ENCODE assay signal across 15 cellular contexts in the genomic region with DNA sequence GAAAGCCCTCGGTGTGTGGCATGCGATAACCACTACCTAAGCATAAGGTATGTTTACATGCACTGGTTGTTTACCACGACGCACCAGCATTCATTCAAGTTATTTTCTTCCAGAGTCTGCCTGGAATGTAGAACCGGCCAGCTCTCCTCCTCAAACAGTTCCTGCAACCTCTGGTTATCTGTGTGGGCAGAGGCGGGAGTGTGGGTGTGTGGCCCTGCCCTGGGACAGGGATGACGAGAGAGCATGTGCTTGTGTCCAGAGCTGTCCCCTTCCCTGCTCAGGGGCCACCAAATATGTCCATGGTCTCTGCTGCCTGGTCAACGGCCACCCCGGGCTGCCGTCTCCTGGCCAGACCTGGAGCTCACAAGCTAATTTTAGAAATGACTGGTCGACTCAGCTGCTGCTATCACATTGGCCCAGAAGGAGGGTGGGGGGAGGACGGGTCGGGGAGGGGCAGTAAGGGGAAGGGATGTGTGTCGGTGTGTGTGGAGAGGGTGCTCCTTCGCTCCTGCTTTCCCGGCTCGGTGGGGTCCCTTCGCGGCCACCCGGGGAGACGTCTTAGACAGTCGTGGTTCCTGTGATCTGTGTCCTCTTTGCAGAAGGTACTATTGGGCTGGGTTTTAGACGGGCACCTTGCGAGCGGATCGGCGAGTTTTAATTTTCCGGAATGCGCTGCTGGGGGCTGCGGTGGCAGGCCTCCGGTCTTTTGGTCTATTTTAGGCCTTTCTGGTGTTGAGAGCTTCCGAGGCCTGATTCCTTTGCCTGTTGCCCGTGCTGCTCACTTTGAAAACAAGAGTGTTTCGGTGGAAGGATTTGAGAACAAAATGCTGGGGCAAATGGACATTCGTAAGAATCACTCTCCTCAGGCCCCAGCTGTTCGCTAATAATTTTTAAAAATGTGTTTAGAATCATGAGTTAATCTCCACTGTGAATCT. TPM values are rescaled to one million over a fixed set of nuclear protein-coding genes. Genes with fewer than 3 reads are reported as not detected.
DNase-seq lines count a peak whose midpoint lies in the region; ATAC-seq and TF ChIP-seq lines count a peak whose summit lies in the region.
"Had no signal": no experiment of that assay in that cellular context is flagged by ENCODE, and none has a peak within 500 bp of the region (broad histone marks: within the 10 kb centered on the region; RNA-seq: fewer than 3 reads in every experiment).

A gene with protein sequence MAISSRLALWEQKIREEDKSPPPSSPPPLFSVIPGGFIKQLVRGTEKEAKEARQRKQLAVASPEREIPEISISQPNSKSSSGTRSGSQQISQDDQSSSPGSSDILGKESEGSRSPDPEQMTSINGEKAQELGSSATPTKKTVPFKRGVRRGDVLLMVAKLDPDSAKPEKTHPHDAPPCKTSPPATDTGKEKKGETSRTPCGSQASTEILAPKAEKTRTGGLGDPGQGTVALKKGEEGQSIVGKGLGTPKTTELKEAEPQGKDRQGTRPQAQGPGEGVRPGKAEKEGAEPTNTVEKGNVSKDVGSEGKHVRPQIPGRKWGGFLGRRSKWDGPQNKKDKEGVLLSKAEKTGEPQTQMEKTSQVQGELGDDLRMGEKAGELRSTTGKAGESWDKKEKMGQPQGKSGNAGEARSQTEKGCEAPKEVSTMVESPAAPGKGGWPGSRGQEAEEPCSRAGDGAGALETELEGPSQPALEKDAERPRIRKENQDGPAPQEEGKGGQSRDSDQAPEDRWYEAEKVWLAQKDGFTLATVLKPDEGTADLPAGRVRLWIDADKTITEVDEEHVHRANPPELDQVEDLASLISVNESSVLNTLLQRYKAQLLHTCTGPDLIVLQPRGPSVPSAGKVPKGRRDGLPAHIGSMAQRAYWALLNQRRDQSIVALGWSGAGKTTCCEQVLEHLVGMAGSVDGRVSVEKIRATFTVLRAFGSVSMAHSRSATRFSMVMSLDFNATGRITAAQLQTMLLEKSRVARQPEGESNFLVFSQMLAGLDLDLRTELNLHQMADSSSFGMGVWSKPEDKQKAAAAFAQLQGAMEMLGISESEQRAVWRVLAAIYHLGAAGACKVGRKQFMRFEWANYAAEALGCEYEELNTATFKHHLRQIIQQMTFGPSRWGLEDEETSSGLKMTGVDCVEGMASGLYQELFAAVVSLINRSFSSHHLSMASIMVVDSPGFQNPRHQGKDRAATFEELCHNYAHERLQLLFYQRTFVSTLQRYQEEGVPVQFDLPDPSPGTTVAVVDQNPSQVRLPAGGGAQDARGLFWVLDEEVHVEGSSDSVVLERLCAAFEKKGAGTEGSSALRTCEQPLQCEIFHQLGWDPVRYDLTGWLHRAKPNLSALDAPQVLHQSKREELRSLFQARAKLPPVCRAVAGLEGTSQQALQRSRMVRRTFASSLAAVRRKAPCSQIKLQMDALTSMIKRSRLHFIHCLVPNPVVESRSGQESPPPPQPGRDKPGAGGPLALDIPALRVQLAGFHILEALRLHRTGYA (N-terminal part only) (plus strand): TSS at position 497 of the 935 bp plus-strand sequence. CDS start 18,905 bp downstream, outside the sequence.

- no peaks in the 10 kb centered on the region for H3K36me3 ChIP-seq in tibial artery
- no peaks in the 10 kb centered on the region for H3K36me3 ChIP-seq in MG63

- no peak for TF ChIP-seq CTCF in tibial artery (IDR thresholded peaks at IDR 0.05)

- H3K4me1 Mint-ChIP-seq in activated naive CD4-positive, alpha-beta T cell treated with anti-CD3 and anti-CD28 coated beads for 36 hours (ENCODE audit: low read depth), result peaks cover 27% of the 10 kb centered on the region
- H3K4me1 Mint-ChIP-seq in activated CD8-positive, alpha-beta T cell treated with anti-CD3 and anti-CD28 coated beads, Interleukin-2, amount 10 ng/mL, durations not matched to agents 7 days and 5 days (ENCODE audit: low read depth), result peaks cover 62% of the 10 kb centered on the region
- H3K4me1 Mint-ChIP-seq: central memory CD8-positive, alpha-beta T cell had no signal

- intact Hi-C loops in activated naive CD4-positive, alpha-beta T cell treated with anti-CD3 and anti-CD28 coated beads for 36 hours (cut with micrococcal nuclease), result no loop called here
- intact Hi-C loops in right cardiac atrium (cut with DNase I), result no loop called here
- intact Hi-C loops in tibial artery (cut with DNase I; ENCODE audit: low total_unique reads), result no loop called here

- H3K4me3 ChIP-seq in right cardiac atrium (ENCODE audit: low read length) (peak within 1 kb of the TSS; percentile 80), tibial artery (peak within 1 kb of the TSS; percentile 24 to 41), MG63 (no peak within 1 kb of the TSS)
- H3K4me3 ChIP-seq: skin epidermis had no signal

- no peaks in the 10 kb centered on the region for H3K4me1 ChIP-seq in right cardiac atrium (ENCODE audit: control insufficient read depth, insufficient read depth, low read length)
- peaks cover 0 to 12% (median under 1%) of the 10 kb centered on the region in 4 donors for H3K4me1 ChIP-seq in tibial artery

- peak within 1 kb of the TSS; percentile 53 to 74 for H3K27ac Mint-ChIP-seq in activated naive CD4-positive, alpha-beta T cell treated with anti-CD3 and anti-CD28 coated beads, Interleukin-2, amount 50 U/mL, for 72 hours
- no peak within 1 kb of the TSS for H3K27ac Mint-ChIP-seq in activated naive CD4-positive, alpha-beta T cell treated with anti-CD3 and anti-CD28 coated beads for 36 hours
- peak within 1 kb of the TSS; percentile 55 for H3K27ac Mint-ChIP-seq in activated CD8-positive, alpha-beta T cell treated with anti-CD3 and anti-CD28 coated beads, Interleukin-2, amount 10 ng/mL, durations not matched to agents 7 days and 5 days

- H3K27me3 ChIP-seq in right cardiac atrium (ENCODE audit: control insufficient read depth, insufficient read depth), result no peaks in the 10 kb centered on the region
- H3K27me3 ChIP-seq in tibial artery, result no peaks in the 10 kb centered on the region
- H3K27me3 ChIP-seq in MG63, result no peaks in the 10 kb centered on the region

- peaks cover 3 to 10% of the 10 kb centered on the region in 2 donors for H3K9me3 Mint-ChIP-seq in activated naive CD4-positive, alpha-beta T cell treated with anti-CD3 and anti-CD28 coated beads, Interleukin-2, amount 50 U/mL, for 72 hours
- H3K9me3 Mint-ChIP-seq in activated naive CD4-positive, alpha-beta T cell treated with anti-CD3 and anti-CD28 coated beads for 36 hours, result no peaks in the 10 kb centered on the region
- peaks cover 20% of the 10 kb centered on the region for H3K9me3 Mint-ChIP-seq in activated CD8-positive, alpha-beta T cell treated with anti-CD3 and anti-CD28 coated beads, Interleukin-2, amount 10 ng/mL, durations not matched to agents 7 days and 5 days (ENCODE audit: insufficient read depth)
- H3K9me3 Mint-ChIP-seq: central memory CD8-positive, alpha-beta T cell; naive thymus-derived CD8-positive, alpha-beta T cell had no signal

- H3K36me3 Mint-ChIP-seq in activated naive CD4-positive, alpha-beta T cell treated with anti-CD3 and anti-CD28 coated beads, Interleukin-2, amount 50 U/mL, for 72 hours, result peaks cover 0 to 15% of the 10 kb centered on the region in 2 donors
- no peaks in the 10 kb centered on the region for H3K36me3 Mint-ChIP-seq in activated naive CD4-positive, alpha-beta T cell treated with anti-CD3 and anti-CD28 coated beads for 36 hours (ENCODE audit: low read depth)
- peaks cover 36% of the 10 kb centered on the region for H3K36me3 Mint-ChIP-seq in activated CD8-positive, alpha-beta T cell treated with anti-CD3 and anti-CD28 coated beads, Interleukin-2, amount 10 ng/mL, durations not matched to agents 7 days and 5 days (ENCODE audit: low read depth)
- H3K36me3 Mint-ChIP-seq: naive thymus-derived CD8-positive, alpha-beta T cell had no signal

- CTCF ChIA-PET in activated naive CD4-positive, alpha-beta T cell treated with anti-CD3 and anti-CD28 coated beads for 36 hours (lab: Charles Lee), result interaction anchor here (0.9 to 1.4 kb wide), 3 partner anchors 25 to 175 kb away, joined by 3 to 4 read pairs (median 3); no protein-coding TSS in a partner anchor
- CTCF ChIA-PET in activated CD8-positive, alpha-beta T cell treated with anti-CD3 and anti-CD28 coated beads, Interleukin-2, amount 10 ng/mL, durations not matched to agents 7 days and 5 days (lab: Charles Lee), result interaction anchor here (1.0 to 1.8 kb wide), 5 partner anchors 15 to 197 kb away, joined by 3 to 4 read pairs (median 3); no protein-coding TSS in a partner anchor

- H3K4me3 Mint-ChIP-seq in activated naive CD4-positive, alpha-beta T cell treated with anti-CD3 and anti-CD28 coated beads for 36 hours, result no peak within 1 kb of the TSS
- H3K4me3 Mint-ChIP-seq in activated CD8-positive, alpha-beta T cell treated with anti-CD3 and anti-CD28 coated beads, Interleukin-2, amount 10 ng/mL, durations not matched to agents 7 days and 5 days, result no peak within 1 kb of the TSS
- H3K4me3 Mint-ChIP-seq: central memory CD8-positive, alpha-beta T cell had no signal

- no peak for ATAC-seq in activated naive CD4-positive, alpha-beta T cell treated with anti-CD3 and anti-CD28 coated beads, Interleukin-2, amount 50 U/mL, for 72 hours
- ATAC-seq in activated CD8-positive, alpha-beta T cell treated with anti-CD3 and anti-CD28 coated beads, Interleukin-2, amount 10 ng/mL, durations not matched to agents 7 days and 5 days, result no peak
- ATAC-seq in right cardiac atrium (peak; percentile 92 to 93), GM21717 (IDR thresholded peaks at IDR 0.05; ENCODE audit: unreplicated experiment) (no peak)
- ATAC-seq: naive thymus-derived CD8-positive, alpha-beta T cell had no signal

- POLR2A ChIA-PET in activated CD8-positive, alpha-beta T cell treated with anti-CD3 and anti-CD28 coated beads, Interleukin-2, amount 10 ng/mL, durations not matched to agents 7 days and 5 days (lab: Charles Lee), result interaction anchor here (1.1 kb wide), 1 partner anchor 26 kb away, joined by 3 read pairs; no protein-coding TSS in a partner anchor

- no peaks in the 10 kb centered on the region for H3K27me3 Mint-ChIP-seq in activated naive CD4-positive, alpha-beta T cell treated with anti-CD3 and anti-CD28 coated beads for 36 hours (ENCODE audit: low read depth)
- H3K27me3 Mint-ChIP-seq in activated CD8-positive, alpha-beta T cell treated with anti-CD3 and anti-CD28 coated beads, Interleukin-2, amount 10 ng/mL, durations not matched to agents 7 days and 5 days (ENCODE audit: low read depth), result no peaks in the 10 kb centered on the region

- 52% methylated on average over 36 of the region's 36 CpGs for WGBS in right cardiac atrium

- H3K27ac ChIP-seq in right cardiac atrium (ENCODE audit: low read length) (peak within 1 kb of the TSS; percentile 91), tibial artery (peak within 1 kb of the TSS in 1 of 2 donors; percentile 44)
- H3K27ac ChIP-seq: skin epidermis had no signal

- H3K9me3 ChIP-seq in right cardiac atrium (ENCODE audit: control insufficient read depth, low read length), result no peaks in the 10 kb centered on the region
- no peaks in the 10 kb centered on the region for H3K9me3 ChIP-seq in tibial artery
- no peaks in the 10 kb centered on the region for H3K9me3 ChIP-seq in MG63

- DNase-seq in activated naive CD4-positive, alpha-beta T cell treated with anti-CD3 and anti-CD28 coated beads, Interleukin-2, amount 50 U/mL, for 72 hours (ENCODE audit: low spot score in 2 of 2), result no peak
- DNase-seq in activated naive CD4-positive, alpha-beta T cell treated with anti-CD3 and anti-CD28 coated beads for 36 hours, result no peak
- no peak for DNase-seq in activated CD8-positive, alpha-beta T cell treated with anti-CD3 and anti-CD28 coated beads, Interleukin-2, amount 10 ng/mL, durations not matched to agents 7 days and 5 days
- peak; percentile 64 to 85 (median 79) for DNase-seq in right cardiac atrium
- peak; percentile 23 to 85 for DNase-seq in tibial artery
- DNase-seq in AML-193 (lab: John Stamatoyannopoulos, UW), result no peak
- no peak for DNase-seq in MG63
- DNase-seq: activated naive CD4-positive, alpha-beta T cell; naive thymus-derived CD8-positive, alpha-beta T cell; NCI-H1048 had no signal

RNA-seq across cellular contexts. Expression of the gene that starts here (rescaled TPM):
- total RNA-seq in activated naive CD4-positive, alpha-beta T cell treated with anti-CD3 and anti-CD28 coated beads, Interleukin-2, amount 50 U/mL, for 72 hours, result 1 to 10 TPM in 1 of 2 donors, under 1 TPM in 1; 0.98 to 5.9 TPM
- total RNA-seq in activated naive CD4-positive, alpha-beta T cell treated with anti-CD3 and anti-CD28 coated beads for 36 hours, result under 1 TPM; 0.14 to 0.17 TPM
- total RNA-seq in activated CD8-positive, alpha-beta T cell treated with anti-CD3 and anti-CD28 coated beads, Interleukin-2, amount 10 ng/mL, durations not matched to agents 7 days and 5 days, result 1 to 10 TPM; 1.2 TPM
- 100 to 1,000 TPM in 3 of 4 donors, 10 to 100 TPM in 1; 74.5 to 184 (median 123) TPM for total RNA-seq in right cardiac atrium
- polyA plus RNA-seq in right cardiac atrium, result 96.3 TPM
- not detected in 2 replicates for total RNA-seq in MG63 (2014; rRNA removed; shearing (Covaris generic); ENCODE audit: low replicate concordance)
- total RNA-seq: HT-29, kidney epithelial cell had no signal

Comparison
In these comparisons a context has a peak if more than half of its experiments do, and no peak if none do; other contexts are left out.
1. RNA of the gene that starts here (total RNA-seq): 74.5 to 184 TPM in right cardiac atrium; 0.98 to 5.9 TPM in activated naive CD4-positive, alpha-beta T cell treated with anti-CD3 and anti-CD28 coated beads, Interleukin-2, amount 50 U/mL, for 72 hours, 1.2 TPM in activated CD8-positive, alpha-beta T cell treated with anti-CD3 and anti-CD28 coated beads, Interleukin-2, amount 10 ng/mL, durations not matched to agents 7 days and 5 days, 0.14 to 0.17 TPM in activated naive CD4-positive, alpha-beta T cell treated with anti-CD3 and anti-CD28 coated beads for 36 hours and not detected in MG63; every median in the first group is over 10 times any median in the second.
2. ATAC-seq: peak in right cardiac atrium (2 of 2); none in activated naive CD4-positive, alpha-beta T cell treated with anti-CD3 and anti-CD28 coated beads, Interleukin-2, amount 50 U/mL, for 72 hours (0 of 2), activated CD8-positive, alpha-beta T cell treated with anti-CD3 and anti-CD28 coated beads, Interleukin-2, amount 10 ng/mL, durations not matched to agents 7 days and 5 days (single experiment) and GM21717 (single experiment).
3. DNase-seq: peak in right cardiac atrium (3 of 3) and tibial artery (2 of 2); none in activated naive CD4-positive, alpha-beta T cell treated with anti-CD3 and anti-CD28 coated beads, Interleukin-2, amount 50 U/mL, for 72 hours (0 of 2), activated naive CD4-positive, alpha-beta T cell treated with anti-CD3 and anti-CD28 coated beads for 36 hours (single experiment), activated CD8-positive, alpha-beta T cell treated with anti-CD3 and anti-CD28 coated beads, Interleukin-2, amount 10 ng/mL, durations not matched to agents 7 days and 5 days (single experiment), AML-193 (0 of 2) and MG63 (single experiment).